8 cellular contexts compared by ENCODE assay signal in the genomic region with DNA sequence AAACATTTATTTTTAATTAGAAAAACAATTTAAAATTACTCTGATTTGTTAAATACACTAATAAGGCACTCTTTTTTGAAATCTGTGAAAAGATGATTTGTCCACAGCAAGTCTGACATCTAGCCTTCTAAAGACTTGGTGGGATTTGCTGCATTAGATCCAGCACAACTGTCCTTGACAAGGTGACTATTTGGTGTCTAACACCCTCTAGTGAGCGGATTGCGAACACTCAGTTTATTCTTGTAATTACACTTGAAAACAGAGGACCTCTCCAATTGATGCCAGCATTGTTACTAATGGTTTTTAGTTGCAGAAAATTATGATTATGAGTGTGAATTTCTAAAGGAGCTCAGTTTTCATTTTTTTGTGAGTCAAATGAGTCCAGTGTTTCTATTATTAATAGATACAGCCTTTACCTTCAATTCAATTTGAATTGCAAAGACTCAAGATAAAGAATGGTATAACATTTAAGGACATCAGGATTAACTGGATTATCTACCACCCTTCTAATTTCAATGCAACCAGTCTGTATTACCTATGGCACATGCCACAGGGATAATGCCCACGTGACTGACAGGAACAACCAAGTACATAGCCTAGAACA. TPM values are rescaled to one million over a fixed set of nuclear protein-coding genes. Genes with fewer than 3 reads are reported as not detected.
DNase-seq lines count a peak whose midpoint lies in the region; ATAC-seq and TF ChIP-seq lines count a peak whose summit lies in the region.

No MANE protein-coding gene starts in this region.

- peak; percentile 81 for DNase-seq in GM03348 (ENCODE audit: low spot score)
- DNase-seq in HUDEP-2 (lab: John Stamatoyannopoulos, UW; ENCODE audit: unreplicated experiment in 76 of 76): peak in 58 of 76 experiments; percentile 2 to 86 (median 52)
- peak; percentile 48 to 77 for DNase-seq in NOMO-1 (lab: John Stamatoyannopoulos, UW; ENCODE audit: unreplicated experiment in 2 of 2)
- peak; percentile 91 to 92 for DNase-seq in cardiac fibroblast (ENCODE audit: low read depth in 2 of 2)
- peak; percentile 88 for DNase-seq in left kidney (ENCODE audit: low read depth, low spot score)
- DNase-seq in vagina (ENCODE audit: extremely low spot score in 2 of 2): no peak
- no peak for DNase-seq in activated CD4-positive, alpha-beta T cell treated with anti-CD3 and anti-CD28 coated beads, Interleukin-2, amount 50 U/mL, for 48 hours

- H3K27ac ChIP-seq in vagina: no peak overlapping the region

- H3K4me3 ChIP-seq in cardiac fibroblast (replicated peaks in 1 of 2; ENCODE audit: low read depth in 2 of 2, low read length in 2 of 2) (no peak overlapping the region), vagina (no peak overlapping the region)

- TF ChIP-seq CTCF in cardiac fibroblast (IDR thresholded peaks at IDR 0.05; ENCODE audit: low read depth, low read length): peak; percentile 76
- TF ChIP-seq CTCF in vagina (IDR thresholded peaks at IDR 0.05): peak; percentile 33 to 61 (median 43)

- no peaks in the 10 kb centered on the region for H3K27me3 ChIP-seq in vagina

- no peak for TF ChIP-seq POLR2A in vagina (IDR thresholded peaks at IDR 0.05)

- peak; percentile 83 for ATAC-seq in GM21528 (IDR thresholded peaks at IDR 0.05; ENCODE audit: low FRiP score, unreplicated experiment)

- no peaks in the 10 kb centered on the region for H3K4me1 ChIP-seq in vagina

- H3K9me3 ChIP-seq in vagina: no peaks in the 10 kb centered on the region

- no peaks in the 10 kb centered on the region for H3K36me3 ChIP-seq in vagina

- intact Hi-C loops in vagina (cut with DNase I): loop anchor here (10.0 kb wide), 1 partner anchor 988 kb away; no protein-coding TSS in a partner anchor

RNA-seq across cellular contexts. Expression of gene STRIT1, which starts 29.7 kb away (rescaled TPM):
- not detected for total RNA-seq in vagina

Comparison
In these comparisons a context has a peak if more than half of its experiments do, and no peak if none do; other contexts are left out.
1. DNase-seq: peak in GM03348 (single experiment), HUDEP-2 (58 of 76), NOMO-1 (2 of 2), cardiac fibroblast (2 of 2) and left kidney (single experiment); none in vagina (0 of 2) and activated CD4-positive, alpha-beta T cell treated with anti-CD3 and anti-CD28 coated beads, Interleukin-2, amount 50 U/mL, for 48 hours (0 of 2).